19 cellular contexts compared by ENCODE assay signal in genomic region chr5:64838803-64839202, GRCh38.
DNase-seq lines count a peak whose midpoint lies in the region; ATAC-seq and TF ChIP-seq lines count a peak whose summit lies in the region.
"Had no signal": no experiment of that assay in that cellular context is flagged by ENCODE, and none has a peak within 500 bp of the region (broad histone marks: within the 10 kb centered on the region; RNA-seq: fewer than 3 reads in every experiment).

No MANE protein-coding gene starts in this region.

- H2BK15ac ChIP-seq in IMR-90 (ENCODE audit: low read depth, low read length): no peak overlapping the region

- ATAC-seq in IMR-90 (ENCODE audit: low read depth): no peak
- ATAC-seq in HG02852 (IDR thresholded peaks at IDR 0.05; ENCODE audit: unreplicated experiment): no peak

- no peak for TF ChIP-seq CTCF in IMR-90 (conservative IDR thresholded peaks at IDR 0.05; ENCODE audit: low read depth, low read length)

- no peak overlapping the region for H3K56ac ChIP-seq in IMR-90 (ENCODE audit: extremely low read depth, insufficient read depth, low read length)

- no peaks in the 10 kb centered on the region for H3K79me1 ChIP-seq in IMR-90 (ENCODE audit: low read depth in 1 of 2, low read length in 2 of 2)

- H3K4ac ChIP-seq in IMR-90 (ENCODE audit: low read depth, low read length): peak overlapping the region; percentile 74; the same call in 1 of the 2 replicates

- peaks cover 10% of the 10 kb centered on the region for H3K9me3 Mint-ChIP-seq in activated CD4-positive, alpha-beta memory T cell treated with anti-CD3 and anti-CD28 coated beads for 36 hours

- dilution Hi-C loops in IMR-90 (cut with HindIII; ENCODE audit: low sequenced_read_pairs, unreplicated experiment): no loop called here

- no peaks in the 10 kb centered on the region for H3K79me2 ChIP-seq in GM23248 (ENCODE audit: insufficient read depth)

- H3K4me3 Mint-ChIP-seq in activated CD4-positive, alpha-beta memory T cell treated with anti-CD3 and anti-CD28 coated beads for 36 hours: no peak overlapping the region
- H3K4me3 Mint-ChIP-seq: B cell; CD4-positive, CD25-positive, alpha-beta regulatory T cell had no signal

- no peaks in the 10 kb centered on the region; the same call in 1 of the 2 replicates for H3K9me1 ChIP-seq in IMR-90 (ENCODE audit: insufficient read depth, low read length)

- H2AK5ac ChIP-seq in IMR-90 (ENCODE audit: low read depth, low read length): no peak overlapping the region

- peak overlapping the region; percentile 53 for H2BK5ac ChIP-seq in IMR-90 (ENCODE audit: low read depth, low read length, poor library complexity, severe bottlenecking)

- POLR2A ChIA-PET in IMR-90 (lab: Charles Lee; ENCODE audit: unreplicated experiment): no interaction called here
- POLR2A ChIA-PET in activated CD4-positive, alpha-beta memory T cell treated with anti-CD3 and anti-CD28 coated beads for 36 hours (lab: Charles Lee): no interaction called here

- H4K8ac ChIP-seq in IMR-90 (ENCODE audit: low read depth in 2 of 2, low read length in 2 of 2): no peak overlapping the region

- H3K4me1 ChIP-seq in GM23248 (ENCODE audit: insufficient read depth) (peaks cover 19% of the 10 kb centered on the region), IMR-90 (ENCODE audit: control insufficient read depth, insufficient read depth, low read length) (no peaks in the 10 kb centered on the region)

- H3K27me3 ChIP-seq in GM23248 (replicated peaks; ENCODE audit: insufficient read depth) (no peaks in the 10 kb centered on the region), IMR-90 (ENCODE audit: control insufficient read depth, insufficient read depth, low read length) (no peaks in the 10 kb centered on the region)
- H3K27me3 ChIP-seq: SJSA1 had no signal

- H3K9me2 ChIP-seq in GM23248 (ENCODE audit: insufficient read depth): no peaks in the 10 kb centered on the region

- no peak overlapping the region for H3K23ac ChIP-seq in IMR-90 (ENCODE audit: low read depth, low read length)

- no peak for TF ChIP-seq POLR2A in IMR-90 (IDR thresholded peaks at IDR 0.05; ENCODE audit: low read depth, low read length)

- H4K91ac ChIP-seq in IMR-90 (ENCODE audit: insufficient read depth, low read depth, low read length): no peak overlapping the region

- H3K27ac ChIP-seq in GM23248 (no peak overlapping the region), IMR-90 (ENCODE audit: insufficient read depth, low read length) (no peak overlapping the region)
- H3K27ac ChIP-seq: RWPE1, SJSA1 had no signal

- CTCF ChIA-PET in IMR-90 (lab: Yijun Ruan, JAX): interaction anchor here (1.2 kb wide), 1 partner anchor 13 kb away, joined by 3 read pairs; no protein-coding TSS in a partner anchor
- CTCF ChIA-PET in activated CD4-positive, alpha-beta memory T cell treated with anti-CD3 and anti-CD28 coated beads for 36 hours (lab: Charles Lee): no interaction called here

- H3K14ac ChIP-seq in IMR-90 (replicated peaks; ENCODE audit: low read depth, low read length): no peak overlapping the region

- no peak overlapping the region; the same call in 1 of the 2 replicates for H4K5ac ChIP-seq in IMR-90 (ENCODE audit: low read depth, low read length)

- H2AFZ ChIP-seq in GM23248 (0 out of 2 replicates have a peak overlapping the region, but pooled peaks have one; percentile 22), IMR-90 (replicated peaks; ENCODE audit: low read length, poor library complexity) (no peak overlapping the region)

- H3K36me3 ChIP-seq in GM23248 (ENCODE audit: low read depth): no peaks in the 10 kb centered on the region
- H3K36me3 ChIP-seq in IMR-90 (ENCODE audit: control insufficient read depth, insufficient read depth, low read length): no peaks in the 10 kb centered on the region; the same call in 1 of the 2 replicates
- H3K36me3 ChIP-seq: HAP-1, SJSA1 had no signal

- H3K9ac ChIP-seq in GM23248 (no peak overlapping the region), IMR-90 (ENCODE audit: low read depth, low read length) (no peak overlapping the region)

- DNase-seq in GM23248: peak; percentile 2
- DNase-seq in IMR-90: no peak
- DNase-seq in dermis microvascular lymphatic vessel endothelial cell (ENCODE audit: low read depth in 2 of 2): peak; percentile 60 to 74
- DNase-seq in lung microvascular endothelial cell (ENCODE audit: low read depth in 2 of 2): peak; percentile 29 to 65
- DNase-seq in nucleus accumbens (lab: John Stamatoyannopoulos, UW): no peak
- no peak for DNase-seq in activated CD4-positive, alpha-beta memory T cell treated with anti-CD3 and anti-CD28 coated beads for 36 hours
- DNase-seq: CD4-positive, CD25-positive, alpha-beta regulatory T cell; KG1; NCI-H1436; NCI-H2029 treated with DMSO at 0.1 percent for 48 hours; NCI-H2171 treated with DMSO at 0.1 percent for 48 hours; NCI-H446 treated with DMSO at 0.1 percent for 48 hours; NCI-H748 treated with DMSO at 0.1 percent for 48 hours; OCI-M1 had no signal

- H3K9me3 ChIP-seq in GM23248 (ENCODE audit: low read depth) (no peaks in the 10 kb centered on the region), IMR-90 (ENCODE audit: control insufficient read depth, insufficient read depth, low read length) (no peaks in the 10 kb centered on the region)
- H3K9me3 ChIP-seq: HAP-1, SJSA1 had no signal

- H3K4me2 ChIP-seq in GM23248 (ENCODE audit: unreplicated experiment) (no peak overlapping the region), IMR-90 (ENCODE audit: low read depth, low read length) (no peak overlapping the region)

- H3K18ac ChIP-seq in IMR-90 (ENCODE audit: low read depth, low read length): no peak overlapping the region

- no peak overlapping the region for H2AK9ac ChIP-seq in IMR-90 (replicated peaks; ENCODE audit: low read depth, low read length, poor library complexity)

- no peak overlapping the region for H3K27ac Mint-ChIP-seq in activated CD4-positive, alpha-beta memory T cell treated with anti-CD3 and anti-CD28 coated beads for 36 hours
- H3K27ac Mint-ChIP-seq: B cell; CD4-positive, CD25-positive, alpha-beta regulatory T cell had no signal

- H2BK120ac ChIP-seq in IMR-90 (ENCODE audit: low read depth, low read length): peak overlapping the region; percentile 65; the same call in 1 of the 2 replicates

- H3F3A ChIP-seq in GM23248 (ENCODE audit: insufficient read depth): no peaks in the 10 kb centered on the region

- no peaks in the 10 kb centered on the region for H3K27me3 Mint-ChIP-seq in activated CD4-positive, alpha-beta memory T cell treated with anti-CD3 and anti-CD28 coated beads for 36 hours
- H3K27me3 Mint-ChIP-seq: B cell; CD4-positive, CD25-positive, alpha-beta regulatory T cell had no signal

- H3K4me1 Mint-ChIP-seq in activated CD4-positive, alpha-beta memory T cell treated with anti-CD3 and anti-CD28 coated beads for 36 hours (ENCODE audit: low read depth): no peaks in the 10 kb centered on the region
- H3K4me1 Mint-ChIP-seq: B cell; CD4-positive, CD25-positive, alpha-beta regulatory T cell had no signal

- H3K4me3 ChIP-seq in GM23248 (no peak overlapping the region), IMR-90 (ENCODE audit: insufficient read depth, low read depth, low read length) (no peak overlapping the region)
- H3K4me3 ChIP-seq: HAP-1, SJSA1 had no signal

- H3K36me3 Mint-ChIP-seq in activated CD4-positive, alpha-beta memory T cell treated with anti-CD3 and anti-CD28 coated beads for 36 hours: peaks cover 34% of the 10 kb centered on the region

- H2BK20ac ChIP-seq in IMR-90 (ENCODE audit: low read depth, low read length): no peak overlapping the region

- H4K20me1 ChIP-seq in GM23248 (ENCODE audit: insufficient read depth) (no peaks in the 10 kb centered on the region), IMR-90 (ENCODE audit: insufficient read depth, low read length) (no peaks in the 10 kb centered on the region)

- intact Hi-C loops in IMR-90 (cut with micrococcal nuclease): no loop called here
- intact Hi-C loops in activated CD4-positive, alpha-beta memory T cell treated with anti-CD3 and anti-CD28 coated beads for 36 hours (cut with micrococcal nuclease): no loop called here

- no peak for TF ChIP-seq RAD21 in IMR-90 (IDR thresholded peaks at IDR 0.05; ENCODE audit: low read length)

- in situ Hi-C loops in GM23248 (cut with MboI): no loop called here
- in situ Hi-C loops in IMR-90 (cut with MboI; ENCODE audit: low sequenced_read_pairs): no loop called here

- no TSS peak for BruUV-seq in IMR-90 (replicated peaks; lab: Mats Ljungman, UMichigan)

TF ChIP-seq in IMR-90, 13 proteins besides CTCF, POLR2A, EP300 and RAD21:
- no peak for TF ChIP-seq ELK1 (IDR thresholded peaks at IDR 0.05; ENCODE audit: borderline replicate concordance, low read depth, low read length)
- no peak for TF ChIP-seq NFE2L2 (IDR thresholded peaks at IDR 0.05; ENCODE audit: low read depth, low read length)
- no peak for TF ChIP-seq CEBPB (IDR thresholded peaks at IDR 0.05; ENCODE audit: low read depth, low read length)
- TF ChIP-seq MAZ (IDR thresholded peaks at IDR 0.05; ENCODE audit: borderline replicate concordance, low read depth, low read length): no peak
- TF ChIP-seq SMC3 (IDR thresholded peaks at IDR 0.05; ENCODE audit: low read depth, low read length): no peak
- no peak for TF ChIP-seq MAFK (IDR thresholded peaks at IDR 0.05; ENCODE audit: low read depth, low read length)
- TF ChIP-seq CHD1 (IDR thresholded peaks at IDR 0.05; ENCODE audit: low read depth, low read length): no peak
- TF ChIP-seq RCOR1 (IDR thresholded peaks at IDR 0.05; ENCODE audit: insufficient replicate concordance, low read length): no peak
- no peak for TF ChIP-seq MXI1 (IDR thresholded peaks at IDR 0.05; ENCODE audit: borderline replicate concordance, low read depth, low read length)

Comparison
In these comparisons a context has a peak if more than half of its experiments do, and no peak if none do; other contexts are left out.
1. DNase-seq: peak in GM23248 (single experiment), dermis microvascular lymphatic vessel endothelial cell (2 of 2) and lung microvascular endothelial cell (2 of 2); none in IMR-90 (single experiment), nucleus accumbens (0 of 56) and activated CD4-positive, alpha-beta memory T cell treated with anti-CD3 and anti-CD28 coated beads for 36 hours (single experiment).